ENCODE assay signal across 9 cellular contexts in genomic region chr3:49028298-49028672, GRCh38. TPM values are rescaled to one million over a fixed set of nuclear protein-coding genes. Genes with fewer than 3 reads are reported as not detected.
DNase-seq lines count a peak whose midpoint lies in the region; ATAC-seq and TF ChIP-seq lines count a peak whose summit lies in the region.
"Had no signal": no experiment of that assay in that cellular context is flagged by ENCODE, and none has a peak within 500 bp of the region (broad histone marks: within the 10 kb centered on the region; RNA-seq: fewer than 3 reads in every experiment).

No MANE protein-coding gene starts in this region.

- H3K27me3 ChIP-seq in DND-41 (ENCODE audit: insufficient read depth, low read length, poor library complexity) (no peaks in the 10 kb centered on the region), Panc1 (ENCODE audit: control insufficient read depth, insufficient read depth, low read length) (no peaks in the 10 kb centered on the region), ovary (no peaks in the 10 kb centered on the region)

- 71 to 72% (median 71%) methylated on average over 4 of the region's 4 CpGs for WGBS in ovary, 3 donors

- H3K27ac ChIP-seq in DND-41 (ENCODE audit: low read length) (peak overlapping the region; percentile 88), Panc1 (ENCODE audit: low read length) (peak overlapping the region; percentile 79), ovary (peak overlapping the region; percentile 89 to 91)

- BruUV-seq in Panc1 (replicated peaks; lab: Mats Ljungman, UMichigan) = no TSS peak

- no peak for TF ChIP-seq EP300 in ovary (IDR thresholded peaks at IDR 0.05)

- H3K9ac ChIP-seq in DND-41 (ENCODE audit: low read depth, low read length) = peak overlapping the region; percentile 87

- no peak for DNase-seq in DND-41
- DNase-seq in Panc1 (ENCODE audit: low read depth, low spot score) = no peak
- DNase-seq in endothelial cell (ENCODE audit: low spot score) = no peak
- peak in 1 of 5 donors; percentile 31 for DNase-seq in ovary
- no peak for DNase-seq in DMS53 (lab: John Stamatoyannopoulos, UW)
- DNase-seq in NCI-H345 treated with DMSO at 0.1 percent for 48 hours (lab: John Stamatoyannopoulos, UW; ENCODE audit: unreplicated experiment) = no peak
- DNase-seq in hippocampal formation (lab: John Stamatoyannopoulos, UW) = no peak
- DNase-seq: T1000 had no signal

- intact Hi-C loops in Panc1 (cut with micrococcal nuclease; ENCODE audit: unreplicated experiment) = no loop called here
- intact Hi-C loops in ovary (cut with DNase I) = loop anchor here in 1 of 4 donors (10.0 kb wide), 1 partner anchor 113 kb away; the partner anchor contains the start of gene ARIH2

- peaks cover 17% of the 10 kb centered on the region; the same call in 1 of the 2 replicates for H4K20me1 ChIP-seq in DND-41 (ENCODE audit: insufficient read depth, low read length)

- POLR2A ChIA-PET in Panc1 (lab: Charles Lee) = interaction anchor here (0.6 to 0.7 kb wide), 2 partner anchors 66 to 105 kb away, joined by 3 read pairs; partner anchors contain the start of gene QRICH1

- peak overlapping the region; percentile 93 for H3K4me3 Mint-ChIP-seq in endothelial cell (ENCODE audit: unreplicated experiment)

- peak overlapping the region; percentile 38 for H3K27ac Mint-ChIP-seq in endothelial cell (ENCODE audit: unreplicated experiment)

- in situ Hi-C loops in Panc1 (cut with HindIII; ENCODE audit: low pct_unique_long_range_greater_than_20kb, low sequenced_read_pairs) = no loop called here

- H3K36me3 ChIP-seq in DND-41 (ENCODE audit: insufficient read depth, low read length) (peaks cover 82% of the 10 kb centered on the region), Panc1 (ENCODE audit: control insufficient read depth, insufficient read depth, low read length) (peaks cover 12% of the 10 kb centered on the region), ovary (no peaks in the 10 kb centered on the region)

- ATAC-seq in DND-41 (ENCODE audit: insufficient read depth, low read depth) (no peak), Panc1 (no peak), HG03095 (IDR thresholded peaks at IDR 0.05; ENCODE audit: unreplicated experiment) (no peak)

- no peak overlapping the region for H2AFZ ChIP-seq in DND-41 (ENCODE audit: low read depth, low read length)

- no peak for TF ChIP-seq CTCF in DND-41 (IDR thresholded peaks at IDR 0.05; ENCODE audit: borderline replicate concordance, extremely low read depth, low read length, poor library complexity, severe bottlenecking)
- no peak for TF ChIP-seq CTCF in Panc1 (IDR thresholded peaks at IDR 0.05)
- TF ChIP-seq CTCF in endothelial cell (IDR thresholded peaks at IDR 0.05; ENCODE audit: unreplicated experiment) = no peak
- TF ChIP-seq CTCF in ovary (IDR thresholded peaks at IDR 0.05) = no peak

- peak overlapping the region; percentile 67 to 79; a peak in 3 of 4 replicates for H3K4me3 ChIP-seq in DND-41 (ENCODE audit: low read depth in 1 of 2, low read length in 2 of 2)
- peak overlapping the region; percentile 50 to 79 for H3K4me3 ChIP-seq in Panc1 (ENCODE audit: low read depth in 2 of 2, low read length in 2 of 2)
- no peak overlapping the region for H3K4me3 ChIP-seq in ovary

- peaks cover 6% of the 10 kb centered on the region for H3K4me1 Mint-ChIP-seq in endothelial cell (ENCODE audit: unreplicated experiment)

- peaks cover 59% of the 10 kb centered on the region for H3K79me2 ChIP-seq in DND-41 (ENCODE audit: insufficient read depth, low read length)

- no peaks in the 10 kb centered on the region for H3K9me3 ChIP-seq in DND-41 (ENCODE audit: insufficient read depth, low read length, severe bottlenecking)
- H3K9me3 ChIP-seq in Panc1 (ENCODE audit: control insufficient read depth, insufficient read depth, low read depth, low read length) = no peaks in the 10 kb centered on the region
- no peaks in the 10 kb centered on the region for H3K9me3 ChIP-seq in ovary

- CTCF ChIA-PET in Panc1 (lab: Charles Lee) = no interaction called here

- peak overlapping the region; percentile 86 for H3K4me2 ChIP-seq in DND-41 (ENCODE audit: insufficient read depth, low read length)

- no peak for TF ChIP-seq POLR2A in ovary (IDR thresholded peaks at IDR 0.05)

- H3K27me3 Mint-ChIP-seq in endothelial cell (ENCODE audit: unreplicated experiment) = no peaks in the 10 kb centered on the region

- H3K9me3 Mint-ChIP-seq in endothelial cell (ENCODE audit: unreplicated experiment) = no peaks in the 10 kb centered on the region

- H3K4me1 ChIP-seq in DND-41 (ENCODE audit: insufficient read depth, low read length) (peaks cover 62% of the 10 kb centered on the region), Panc1 (ENCODE audit: control insufficient read depth, insufficient read depth, low read length) (peaks cover 32% of the 10 kb centered on the region), ovary (ENCODE audit: insufficient read depth) (peaks cover 3% of the 10 kb centered on the region)

- peaks cover 35% of the 10 kb centered on the region for H3K36me3 Mint-ChIP-seq in endothelial cell (ENCODE audit: low read depth, unreplicated experiment)

RNA-seq across cellular contexts. Expression of gene IMPDH2, which starts 0.9 kb away (rescaled TPM):
- total RNA-seq in Panc1 (2021; ENCODE audit: unreplicated experiment) = 149 TPM
- polyA plus RNA-seq in Panc1 (2012; ENCODE audit: insufficient read length) = 163 TPM
- total RNA-seq in endothelial cell (ENCODE audit: unreplicated experiment) = 111 TPM
- total RNA-seq in ovary = 100 to 1,000 TPM; 264 to 523 (median 420) TPM
- polyA plus RNA-seq in ovary = 100 to 1,000 TPM; 295 to 381 TPM

RNA-seq across cellular contexts. Expression of gene NDUFAF3, which starts 6.4 kb away (rescaled TPM):
- total RNA-seq in Panc1 (2021; ENCODE audit: unreplicated experiment) (101 TPM), endothelial cell (ENCODE audit: unreplicated experiment) (32.3 TPM), ovary (100 to 1,000 TPM in 3 of 7 donors, 10 to 100 TPM in 4; 77.4 to 132 (median 96.3) TPM)
- 127 TPM for polyA plus RNA-seq in Panc1 (2012; ENCODE audit: insufficient read length)
- polyA plus RNA-seq in ovary = 10 to 100 TPM; 43.2 to 72.6 TPM

RNA-seq across cellular contexts. Expression of gene DALRD3, which starts 9.9 kb away (rescaled TPM):
- total RNA-seq in Panc1 (2021; ENCODE audit: unreplicated experiment) (22.5 TPM), endothelial cell (ENCODE audit: unreplicated experiment) (27.8 TPM), ovary (10 to 100 TPM; 21.1 to 74.9 (median 27.5) TPM)
- 39.5 TPM for polyA plus RNA-seq in Panc1 (2012; ENCODE audit: insufficient read length)
- polyA plus RNA-seq in ovary = 10 to 100 TPM; 23.0 to 33.1 TPM

RNA-seq across cellular contexts. Expression of gene WDR6, which starts 21.1 kb away (rescaled TPM):
- total RNA-seq in Panc1 (2021; ENCODE audit: unreplicated experiment) (142 TPM), endothelial cell (ENCODE audit: unreplicated experiment) (148 TPM), ovary (100 to 1,000 TPM; 116 to 289 (median 230) TPM)
- 141 TPM for polyA plus RNA-seq in Panc1 (2012; ENCODE audit: insufficient read length)
- polyA plus RNA-seq in ovary = 100 to 1,000 TPM; 109 to 196 TPM

RNA-seq across cellular contexts. Expression of gene P4HTM, which starts 38.2 kb away (rescaled TPM):
- 28.3 TPM for total RNA-seq in Panc1 (2021; ENCODE audit: unreplicated experiment)
- polyA plus RNA-seq in Panc1 (2012; ENCODE audit: insufficient read length) = 59.1 TPM
- 9.3 TPM for total RNA-seq in endothelial cell (ENCODE audit: unreplicated experiment)
- 100 to 1,000 TPM in 1 of 7 donors, 10 to 100 TPM in 6; 31.5 to 125 (median 46.5) TPM for total RNA-seq in ovary
- polyA plus RNA-seq in ovary = 10 to 100 TPM; 16.6 to 33.5 TPM
